ENCODE assay signal across 8 cellular contexts in the genomic region with DNA sequence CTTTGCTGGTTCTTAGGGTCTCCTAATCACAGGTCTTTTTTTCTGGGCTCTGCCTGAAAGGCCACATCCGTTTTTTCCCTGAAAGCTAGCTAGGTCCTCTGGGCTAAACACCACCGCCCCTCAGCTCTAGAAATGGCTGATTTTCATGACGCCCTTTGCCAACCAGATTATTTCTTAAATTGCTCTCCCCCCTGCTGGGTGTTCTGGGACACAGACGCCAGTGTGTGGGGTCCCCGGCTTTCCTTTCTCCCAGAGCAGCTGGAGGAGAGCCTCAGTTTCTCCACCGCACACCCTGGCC. TPM values are rescaled to one million over a fixed set of nuclear protein-coding genes. Genes with fewer than 3 reads are reported as not detected.
DNase-seq lines count a peak whose midpoint lies in the region; ATAC-seq and TF ChIP-seq lines count a peak whose summit lies in the region.

No MANE protein-coding gene starts in this region.

- in situ Hi-C loops in SK-MEL-5 (cut with HindIII; ENCODE audit: low pct_unique_long_range_greater_than_20kb, low sequenced_read_pairs) = no loop called here

- H3K36me3 ChIP-seq in GM06990 (ENCODE audit: control insufficient read depth, insufficient read depth, low read length) (no peaks in the 10 kb centered on the region), psoas muscle (ENCODE audit: insufficient read depth in 1 of 2, low read depth in 1 of 2) (no peaks in the 10 kb centered on the region)

- 16 to 31% (median 22%) methylated on average over 6 of the region's 6 CpGs for WGBS in psoas muscle, 3 donors

- peak overlapping the region; percentile 94 for H3K27ac ChIP-seq in psoas muscle

- H3K27me3 ChIP-seq in GM06990 (replicated peaks; ENCODE audit: control insufficient read depth, insufficient read depth, low read length) (no peaks in the 10 kb centered on the region), psoas muscle (ENCODE audit: insufficient read depth in 3 of 3, low read length in 2 of 3) (no peaks in the 10 kb centered on the region)

- intact Hi-C loops in psoas muscle (cut with DNase I) = no loop called here

- peaks cover 63% of the 10 kb centered on the region for H3K4me1 ChIP-seq in psoas muscle

- peak overlapping the region; percentile 46 for H3K4me3 ChIP-seq in GM06990 (replicated peaks; ENCODE audit: low read depth, low read length)
- peak overlapping the region; percentile 44 for H3K4me3 ChIP-seq in fibroblast of villous mesenchyme (ENCODE audit: low read depth, low read length)
- H3K4me3 ChIP-seq in psoas muscle = peak overlapping the region; percentile 80

- TF ChIP-seq CTCF in GM06990 (IDR thresholded peaks at IDR 0.05; ENCODE audit: insufficient read depth, low read length, poor library complexity, severe bottlenecking) (no peak), fibroblast of villous mesenchyme (IDR thresholded peaks at IDR 0.05; ENCODE audit: insufficient read depth, low read depth, low read length) (no peak), psoas muscle (IDR thresholded peaks at IDR 0.05) (no peak)

- DNase-seq in GM06990 (ENCODE audit: extremely low read depth, insufficient read length) (no peak), SK-MEL-5 (ENCODE audit: low read depth, low spot score) (peak; percentile 8), fibroblast of villous mesenchyme (ENCODE audit: low read depth) (peak; percentile 50), psoas muscle (no peak)
- DNase-seq in stimulated activated naive CD4-positive, alpha-beta T cell treated with Interleukin-2 at 50 U/mL for 16 hours (lab: John Stamatoyannopoulos, UW) = no peak

- no peaks in the 10 kb centered on the region for H3K9me3 ChIP-seq in psoas muscle

- ATAC-seq in psoas muscle = no peak
- ATAC-seq in GM19467 (IDR thresholded peaks at IDR 0.05; ENCODE audit: unreplicated experiment) = no peak
- ATAC-seq in GM18511 (IDR thresholded peaks at IDR 0.05; ENCODE audit: unreplicated experiment) = no peak
- no peak for ATAC-seq in HG02588 (IDR thresholded peaks at IDR 0.05; ENCODE audit: unreplicated experiment)

RNA-seq across cellular contexts. Expression of a gene that starts 45.3 kb away (rescaled TPM):
- total RNA-seq in SK-MEL-5 (2014; rRNA removed; shearing (Covaris generic)) = 12.9 and 19.3 TPM in 2 replicates
- polyA plus RNA-seq in SK-MEL-5 (2015; cell fraction: cytosol; rRNA removed) = 16.8 and 19.2 TPM in 2 replicates
- 11.0 and 21.3 TPM in 2 replicates for polyA plus RNA-seq in SK-MEL-5 (2015; cell fraction: nucleus; rRNA removed)
- 7.1 and 9.9 TPM in 2 replicates for total RNA-seq in fibroblast of villous mesenchyme
- 10 to 100 TPM in 2 of 4 donors, 1 to 10 TPM in 2; 7.4 to 13.5 (median 9.5) TPM for total RNA-seq in psoas muscle
- polyA plus RNA-seq in psoas muscle = 10 to 100 TPM in 1 of 3 donors, 1 to 10 TPM in 2; 6.3 to 28.8 (median 8.7) TPM

RNA-seq across cellular contexts. Expression of a gene that starts 49.6 kb away (rescaled TPM):
- total RNA-seq in SK-MEL-5 (2014; rRNA removed; shearing (Covaris generic)) = 27.8 and 29.6 TPM in 2 replicates
- 83.6 and 95.1 TPM in 2 replicates for polyA plus RNA-seq in SK-MEL-5 (2015; cell fraction: cytosol; rRNA removed)
- 69.2 and 87.3 TPM in 2 replicates for polyA plus RNA-seq in SK-MEL-5 (2015; cell fraction: nucleus; rRNA removed)
- total RNA-seq in fibroblast of villous mesenchyme (64.8 and 76.0 TPM in 2 replicates), psoas muscle (10 to 100 TPM; 71.3 to 91.8 (median 80.0) TPM)
- 10 to 100 TPM; 13.9 to 64.7 (median 44.5) TPM for polyA plus RNA-seq in psoas muscle

Comparison
In these comparisons a context has a peak if more than half of its experiments do, and no peak if none do; other contexts are left out.
1. DNase-seq: peak in SK-MEL-5 (single experiment) and fibroblast of villous mesenchyme (single experiment); none in GM06990 (single experiment), psoas muscle (0 of 2) and stimulated activated naive CD4-positive, alpha-beta T cell treated with Interleukin-2 at 50 U/mL for 16 hours (single experiment).
2. Peak in every context shown above with its lines, with median percentiles within 50 percentile points of each other: H3K4me3 ChIP-seq.